ENCODE assay signal across 8 cellular contexts in the genomic region with DNA sequence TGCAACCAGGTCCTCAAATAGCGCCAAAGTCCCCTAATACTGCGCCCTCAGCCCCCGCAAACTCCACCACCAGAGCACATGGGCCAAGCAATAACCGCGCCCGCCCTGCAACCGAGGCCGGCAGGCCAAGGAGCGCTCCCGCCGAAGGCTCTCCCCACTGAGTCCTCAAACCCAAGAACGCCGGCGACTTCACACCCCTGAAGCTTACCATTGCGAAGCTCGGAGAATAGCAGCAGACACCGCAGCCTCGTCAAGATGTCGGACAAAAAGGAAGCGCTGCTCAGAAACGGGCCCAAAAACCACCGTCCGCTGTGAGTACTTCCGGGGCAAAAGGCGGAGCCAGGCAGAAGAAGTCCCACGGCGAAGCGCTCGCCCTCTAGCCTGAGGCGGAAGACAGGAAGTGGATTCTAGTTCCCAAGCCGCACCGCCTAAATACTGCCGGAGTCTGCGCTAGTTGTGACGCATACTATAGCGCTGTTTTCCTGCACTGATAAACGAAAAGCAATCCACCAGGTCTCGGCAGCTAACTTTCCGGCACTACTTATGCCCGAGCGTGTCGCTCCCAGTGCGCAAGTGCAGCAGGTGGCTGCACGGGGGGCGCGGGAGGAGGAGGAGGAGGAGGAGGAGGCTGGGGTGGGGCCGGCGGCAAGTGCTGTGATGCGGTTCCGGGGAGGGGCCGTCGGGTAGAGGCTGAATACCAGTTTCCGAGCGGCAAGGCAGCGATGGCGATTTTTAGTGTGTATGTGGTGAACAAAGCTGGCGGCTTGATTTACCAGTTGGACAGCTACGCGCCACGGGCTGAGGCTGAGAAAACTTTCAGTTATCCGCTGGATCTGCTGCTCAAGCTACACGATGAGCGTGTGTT. TPM values are rescaled to one million over a fixed set of nuclear protein-coding genes. Genes with fewer than 3 reads are reported as not detected.
DNase-seq lines count a peak whose midpoint lies in the region; ATAC-seq and TF ChIP-seq lines count a peak whose summit lies in the region.

A gene (minus strand): TSS at position 270 of the 865 bp plus-strand sequence. CDS start 59 bp downstream, at position 211.
A gene with protein sequence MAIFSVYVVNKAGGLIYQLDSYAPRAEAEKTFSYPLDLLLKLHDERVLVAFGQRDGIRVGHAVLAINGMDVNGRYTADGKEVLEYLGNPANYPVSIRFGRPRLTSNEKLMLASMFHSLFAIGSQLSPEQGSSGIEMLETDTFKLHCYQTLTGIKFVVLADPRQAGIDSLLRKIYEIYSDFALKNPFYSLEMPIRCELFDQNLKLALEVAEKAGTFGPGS (plus strand): TSS at position 693 of the 865 bp plus-strand sequence. CDS start 30 bp downstream, at position 723.

- DNase-seq in CD8-positive, alpha-beta T cell: peak; percentile 90 to 98 (median 93)
- peak; percentile 78 for DNase-seq in HS-27A (ENCODE audit: low read depth)
- peak; percentile 88 for DNase-seq in NK-92 (lab: John Stamatoyannopoulos, UW; ENCODE audit: unreplicated experiment)
- peak; percentile 86 to 88 for DNase-seq in activated CD8-positive, alpha-beta memory T cell treated with anti-CD3 and anti-CD28 coated beads for 1 hour (ENCODE audit: extremely low read depth in 1 of 2, low read depth in 1 of 2)
- peak; percentile 91 for DNase-seq in effector CD8-positive, alpha-beta T cell (lab: John Stamatoyannopoulos, UW)
- DNase-seq in lung (ENCODE audit: low spot score): peak; percentile 96
- peak; percentile 85 to 91 (median 89) for DNase-seq in stimulated activated CD4-positive, alpha-beta T cell treated with anti-CD3 and anti-CD28 coated beads, TNF-alpha, amount 100 ng/mL, for 4 hours (ENCODE audit: low read depth in 3 of 3)

- peaks cover 81% of the 10 kb centered on the region for H3K36me3 Mint-ChIP-seq in CD8-positive, alpha-beta T cell

- H3K4me1 Mint-ChIP-seq in CD8-positive, alpha-beta T cell (ENCODE audit: low read depth): peaks cover 55% of the 10 kb centered on the region

- POLR2A ChIA-PET in CD8-positive, alpha-beta T cell (lab: Charles Lee): interaction anchor here (0.7 to 3.2 kb wide), 18 partner anchors 9 to 450 kb away, joined by 3 to 21 read pairs (median 6); a partner anchor contains a TSS

- H3K9me3 Mint-ChIP-seq in CD8-positive, alpha-beta T cell: no peaks in the 10 kb centered on the region

- intact Hi-C loops in CD8-positive, alpha-beta T cell (cut with DNase I, micrococcal nuclease): loop anchor here (1.0 to 5.0 kb wide), 13 partner anchors 12 to 446 kb away; a partner anchor contains a TSS

- no peaks in the 10 kb centered on the region for H3K9me3 ChIP-seq in CD8-positive, alpha-beta T cell (ENCODE audit: low read length)
- H3K9me3 ChIP-seq in lung (ENCODE audit: control insufficient read depth in 2 of 2, insufficient read depth in 1 of 2, low read length in 1 of 2): no peaks in the 10 kb centered on the region

- CTCF ChIA-PET in CD8-positive, alpha-beta T cell (lab: Charles Lee): no interaction called here

- H3K27me3 Mint-ChIP-seq in CD8-positive, alpha-beta T cell (ENCODE audit: low read depth): no peaks in the 10 kb centered on the region

- H3K4me3 Mint-ChIP-seq in CD8-positive, alpha-beta T cell: peak within 1 kb of the TSS; percentile 99

- no peaks in the 10 kb centered on the region for H3K27me3 ChIP-seq in CD8-positive, alpha-beta T cell (ENCODE audit: insufficient read depth, low read length)
- no peaks in the 10 kb centered on the region for H3K27me3 ChIP-seq in lung (ENCODE audit: control insufficient read depth, insufficient read depth)

- WGBS in lung, 2 donors: 0 to 1% methylated on average over 63 of the region's 63 CpGs

- H3K4me1 ChIP-seq in CD8-positive, alpha-beta T cell (ENCODE audit: insufficient read depth, low read length): peaks cover 44% of the 10 kb centered on the region
- H3K4me1 ChIP-seq in lung (ENCODE audit: control insufficient read depth in 2 of 2, insufficient read depth in 2 of 2, low read length in 2 of 2): peaks cover 5 to 9% of the 10 kb centered on the region in 2 donors

- H3K4me3 ChIP-seq in CD8-positive, alpha-beta T cell (ENCODE audit: low read depth, low read length): peak within 1 kb of the TSS; percentile 98
- H3K4me3 ChIP-seq in lung: peak within 1 kb of the TSS; percentile 98

- H3K36me3 ChIP-seq in CD8-positive, alpha-beta T cell (ENCODE audit: insufficient read depth, low read length): peaks cover 34% of the 10 kb centered on the region
- peaks cover 14 to 29% of the 10 kb centered on the region in 2 donors for H3K36me3 ChIP-seq in lung (ENCODE audit: control insufficient read depth in 2 of 2, insufficient read depth in 2 of 2, low read length in 2 of 2)

- TF ChIP-seq CTCF in CD8-positive, alpha-beta T cell (IDR thresholded peaks at IDR 0.05): no peak
- no peak for TF ChIP-seq CTCF in lung (IDR thresholded peaks at IDR 0.05; ENCODE audit: control extremely low read depth, extremely low read depth)

- H3K27ac ChIP-seq in CD8-positive, alpha-beta T cell (ENCODE audit: low read depth, low read length): peak within 1 kb of the TSS; percentile 99
- peak within 1 kb of the TSS; percentile 76 to 100 for H3K27ac ChIP-seq in lung (ENCODE audit: low read depth in 1 of 2, low read length in 1 of 2)

- ATAC-seq in CD8-positive, alpha-beta T cell: peak; percentile 86
- peak; percentile 79 for ATAC-seq in GM19467 (IDR thresholded peaks at IDR 0.05; ENCODE audit: unreplicated experiment)
- ATAC-seq in lung (ENCODE audit: insufficient read depth, low FRiP score): peak; percentile 97

- H3K27ac Mint-ChIP-seq in CD8-positive, alpha-beta T cell: peak within 1 kb of the TSS; percentile 99

RNA-seq across cellular contexts. Expression of the first gene that starts in this region (rescaled TPM):
- total RNA-seq in CD8-positive, alpha-beta T cell: 1,000 to 10,000 TPM; 2,737 to 2,869 TPM
- 100 to 1,000 TPM; 483 to 780 TPM for total RNA-seq in lung
- polyA plus RNA-seq in lung: 1,000 to 10,000 TPM; 1,136 to 2,643 TPM

RNA-seq across cellular contexts. Expression of the second gene that starts in this region (rescaled TPM):
- 10 to 100 TPM; 65.6 to 73.3 TPM for total RNA-seq in CD8-positive, alpha-beta T cell
- total RNA-seq in lung: 10 to 100 TPM; 45.8 to 71.4 TPM
- polyA plus RNA-seq in lung: 10 to 100 TPM; 43.0 to 63.1 TPM

Comparison
In these comparisons a context has a peak if more than half of its experiments do, and no peak if none do; other contexts are left out.
1. Peak in every context shown above with its lines: DNase-seq, ATAC-seq, H3K4me3 ChIP-seq and H3K27ac ChIP-seq.